ENCODE assay signal across 1 cellular context in the genomic region with DNA sequence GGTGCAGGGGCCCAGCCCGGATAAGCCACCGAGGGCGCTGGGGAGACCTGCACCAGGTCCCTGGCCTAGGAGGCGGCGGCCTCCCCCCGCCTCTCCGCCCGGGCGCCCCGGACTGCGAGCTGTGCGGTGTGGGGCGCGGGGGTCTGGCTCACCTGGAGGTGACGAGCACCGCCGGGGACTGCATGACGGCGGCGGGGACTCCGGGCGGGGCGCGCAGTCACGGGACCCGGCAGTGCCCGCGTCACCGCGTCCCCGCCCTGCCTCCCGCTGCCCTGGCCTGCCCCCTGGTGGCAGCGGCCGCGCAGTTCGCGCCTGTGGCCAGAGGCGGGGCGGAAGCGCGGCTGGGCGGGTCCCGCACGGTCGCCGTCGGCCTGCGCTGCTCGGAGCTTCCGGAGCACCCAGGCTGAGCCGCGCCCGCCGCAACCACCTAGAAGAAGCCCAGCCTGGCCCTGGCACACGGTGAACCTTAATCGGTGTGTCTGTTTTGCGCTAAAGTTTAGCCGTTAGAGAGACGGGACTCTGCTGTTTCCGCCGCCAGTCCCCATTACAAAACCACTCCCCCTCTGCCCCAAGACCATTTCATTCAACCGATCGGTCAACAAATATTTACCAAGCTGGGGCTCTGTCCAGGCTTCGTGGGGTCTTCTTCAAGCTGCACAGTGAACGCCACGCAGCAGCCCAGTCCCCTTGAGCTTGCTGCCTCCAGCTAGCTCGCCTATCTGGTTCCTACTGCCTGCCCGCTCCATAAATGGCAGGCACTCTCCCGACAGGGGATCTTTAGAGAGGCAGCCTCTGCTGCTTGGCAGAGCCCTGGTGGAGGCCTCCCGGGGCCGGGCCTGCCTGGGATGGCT.
TF ChIP-seq lines count a peak whose summit lies in the region.

A gene with protein sequence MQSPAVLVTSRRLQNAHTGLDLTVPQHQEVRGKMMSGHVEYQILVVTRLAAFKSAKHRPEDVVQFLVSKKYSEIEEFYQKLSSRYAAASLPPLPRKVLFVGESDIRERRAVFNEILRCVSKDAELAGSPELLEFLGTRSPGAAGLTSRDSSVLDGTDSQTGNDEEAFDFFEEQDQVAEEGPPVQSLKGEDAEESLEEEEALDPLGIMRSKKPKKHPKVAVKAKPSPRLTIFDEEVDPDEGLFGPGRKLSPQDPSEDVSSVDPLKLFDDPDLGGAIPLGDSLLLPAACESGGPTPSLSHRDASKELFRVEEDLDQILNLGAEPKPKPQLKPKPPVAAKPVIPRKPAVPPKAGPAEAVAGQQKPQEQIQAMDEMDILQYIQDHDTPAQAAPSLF (minus strand): TSS at position 219 of the 851 bp plus-strand sequence. CDS start 35 bp downstream, at position 184.

TF ChIP-seq in GM12878, 131 proteins besides CTCF, POLR2A, EP300 and RAD21 (continued from another document and continues in another):
- TF ChIP-seq, protein P1, sequence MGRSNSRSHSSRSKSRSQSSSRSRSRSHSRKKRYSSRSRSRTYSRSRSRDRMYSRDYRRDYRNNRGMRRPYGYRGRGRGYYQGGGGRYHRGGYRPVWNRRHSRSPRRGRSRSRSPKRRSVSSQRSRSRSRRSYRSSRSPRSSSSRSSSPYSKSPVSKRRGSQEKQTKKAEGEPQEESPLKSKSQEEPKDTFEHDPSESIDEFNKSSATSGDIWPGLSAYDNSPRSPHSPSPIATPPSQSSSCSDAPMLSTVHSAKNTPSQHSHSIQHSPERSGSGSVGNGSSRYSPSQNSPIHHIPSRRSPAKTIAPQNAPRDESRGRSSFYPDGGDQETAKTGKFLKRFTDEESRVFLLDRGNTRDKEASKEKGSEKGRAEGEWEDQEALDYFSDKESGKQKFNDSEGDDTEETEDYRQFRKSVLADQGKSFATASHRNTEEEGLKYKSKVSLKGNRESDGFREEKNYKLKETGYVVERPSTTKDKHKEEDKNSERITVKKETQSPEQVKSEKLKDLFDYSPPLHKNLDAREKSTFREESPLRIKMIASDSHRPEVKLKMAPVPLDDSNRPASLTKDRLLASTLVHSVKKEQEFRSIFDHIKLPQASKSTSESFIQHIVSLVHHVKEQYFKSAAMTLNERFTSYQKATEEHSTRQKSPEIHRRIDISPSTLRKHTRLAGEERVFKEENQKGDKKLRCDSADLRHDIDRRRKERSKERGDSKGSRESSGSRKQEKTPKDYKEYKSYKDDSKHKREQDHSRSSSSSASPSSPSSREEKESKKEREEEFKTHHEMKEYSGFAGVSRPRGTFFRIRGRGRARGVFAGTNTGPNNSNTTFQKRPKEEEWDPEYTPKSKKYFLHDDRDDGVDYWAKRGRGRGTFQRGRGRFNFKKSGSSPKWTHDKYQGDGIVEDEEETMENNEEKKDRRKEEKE (IDR thresholded peaks at IDR 0.05), result peak; percentile 68
- TF ChIP-seq, protein P2, sequence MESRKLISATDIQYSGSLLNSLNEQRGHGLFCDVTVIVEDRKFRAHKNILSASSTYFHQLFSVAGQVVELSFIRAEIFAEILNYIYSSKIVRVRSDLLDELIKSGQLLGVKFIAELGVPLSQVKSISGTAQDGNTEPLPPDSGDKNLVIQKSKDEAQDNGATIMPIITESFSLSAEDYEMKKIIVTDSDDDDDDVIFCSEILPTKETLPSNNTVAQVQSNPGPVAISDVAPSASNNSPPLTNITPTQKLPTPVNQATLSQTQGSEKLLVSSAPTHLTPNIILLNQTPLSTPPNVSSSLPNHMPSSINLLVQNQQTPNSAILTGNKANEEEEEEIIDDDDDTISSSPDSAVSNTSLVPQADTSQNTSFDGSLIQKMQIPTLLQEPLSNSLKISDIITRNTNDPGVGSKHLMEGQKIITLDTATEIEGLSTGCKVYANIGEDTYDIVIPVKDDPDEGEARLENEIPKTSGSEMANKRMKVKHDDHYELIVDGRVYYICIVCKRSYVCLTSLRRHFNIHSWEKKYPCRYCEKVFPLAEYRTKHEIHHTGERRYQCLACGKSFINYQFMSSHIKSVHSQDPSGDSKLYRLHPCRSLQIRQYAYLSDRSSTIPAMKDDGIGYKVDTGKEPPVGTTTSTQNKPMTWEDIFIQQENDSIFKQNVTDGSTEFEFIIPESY (IDR thresholded peaks at IDR 0.05), result no peak; the same call in 1 of the 2 replicates
- TF ChIP-seq CEBPB (IDR thresholded peaks at IDR 0.05; ENCODE audit: borderline replicate concordance in 1 of 2, low read depth in 2 of 2, low read length in 2 of 2) (no peak), EED (IDR thresholded peaks at IDR 0.05; ENCODE audit: low read depth) (no peak), GATAD2B (conservative IDR thresholded peaks at IDR 0.05; ENCODE audit: low read depth) (peak; percentile 96), RELA (IDR thresholded peaks at IDR 0.05; ENCODE audit: borderline replicate concordance, partially characterized antibody) (peak; percentile 76), HDAC6 (IDR thresholded peaks at IDR 0.05; ENCODE audit: unreplicated experiment) (no peak), JUNB (IDR thresholded peaks at IDR 0.05) (no peak), LARP7 (IDR thresholded peaks at IDR 0.05) (peak; percentile 98), ETV6 (conservative IDR thresholded peaks at IDR 0.05 in 1 of 2, IDR thresholded peaks at IDR 0.05 in 1 of 2; ENCODE audit: borderline replicate concordance in 1 of 2, low read depth in 1 of 2) (no peak), KDM1A (IDR thresholded peaks at IDR 0.05; ENCODE audit: borderline replicate concordance) (no peak), POLR2AphosphoS5 (IDR thresholded peaks at IDR 0.05; ENCODE audit: low read length) (peak; percentile 71; the same call in 1 of the 2 replicates), CHD1 (IDR thresholded peaks at IDR 0.05; ENCODE audit: low read depth, low read length) (no peak), TARDBP (IDR thresholded peaks at IDR 0.05; ENCODE audit: borderline replicate concordance) (no peak), SPI1 (IDR thresholded peaks at IDR 0.05; ENCODE audit: borderline replicate concordance, insufficient read depth, low read depth, low read length) (peak; percentile 40; the same call in 1 of the 2 replicates), HCFC1 (IDR thresholded peaks at IDR 0.05; ENCODE audit: low read length) (0 out of 2 replicates have a peak, but pooled peaks have one; percentile 36), NR2F1 (conservative IDR thresholded peaks at IDR 0.05) (peak; percentile 78), NR2C2 (IDR thresholded peaks at IDR 0.05; ENCODE audit: borderline replicate concordance, control insufficient read depth, insufficient read length, low read depth) (no peak), MEF2B (IDR thresholded peaks at IDR 0.05; ENCODE audit: partially characterized antibody, poor library complexity, severe bottlenecking) (no peak), BHLHE40 (IDR thresholded peaks at IDR 0.05; ENCODE audit: borderline replicate concordance in 1 of 2, low read depth in 2 of 2, low read length in 1 of 2) (peak; percentile 96 to 99), ZNF384 (IDR thresholded peaks at IDR 0.05; ENCODE audit: borderline replicate concordance, low read depth, low read length) (no peak)
- TF ChIP-seq, protein P3, sequence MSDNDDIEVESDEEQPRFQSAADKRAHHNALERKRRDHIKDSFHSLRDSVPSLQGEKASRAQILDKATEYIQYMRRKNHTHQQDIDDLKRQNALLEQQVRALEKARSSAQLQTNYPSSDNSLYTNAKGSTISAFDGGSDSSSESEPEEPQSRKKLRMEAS (IDR thresholded peaks at IDR 0.05; ENCODE audit: low read depth, low read length), result no peak; the same call in 1 of the 2 replicates
- TF ChIP-seq, protein P4, sequence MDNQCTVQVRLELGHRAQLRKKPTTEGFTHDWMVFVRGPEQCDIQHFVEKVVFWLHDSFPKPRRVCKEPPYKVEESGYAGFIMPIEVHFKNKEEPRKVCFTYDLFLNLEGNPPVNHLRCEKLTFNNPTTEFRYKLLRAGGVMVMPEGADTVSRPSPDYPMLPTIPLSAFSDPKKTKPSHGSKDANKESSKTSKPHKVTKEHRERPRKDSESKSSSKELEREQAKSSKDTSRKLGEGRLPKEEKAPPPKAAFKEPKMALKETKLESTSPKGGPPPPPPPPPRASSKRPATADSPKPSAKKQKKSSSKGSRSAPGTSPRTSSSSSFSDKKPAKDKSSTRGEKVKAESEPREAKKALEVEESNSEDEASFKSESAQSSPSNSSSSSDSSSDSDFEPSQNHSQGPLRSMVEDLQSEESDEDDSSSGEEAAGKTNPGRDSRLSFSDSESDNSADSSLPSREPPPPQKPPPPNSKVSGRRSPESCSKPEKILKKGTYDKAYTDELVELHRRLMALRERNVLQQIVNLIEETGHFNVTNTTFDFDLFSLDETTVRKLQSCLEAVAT (IDR thresholded peaks at IDR 0.05), result peak; percentile 49; the same call in 1 of the 2 replicates
- TF ChIP-seq, protein P5, sequence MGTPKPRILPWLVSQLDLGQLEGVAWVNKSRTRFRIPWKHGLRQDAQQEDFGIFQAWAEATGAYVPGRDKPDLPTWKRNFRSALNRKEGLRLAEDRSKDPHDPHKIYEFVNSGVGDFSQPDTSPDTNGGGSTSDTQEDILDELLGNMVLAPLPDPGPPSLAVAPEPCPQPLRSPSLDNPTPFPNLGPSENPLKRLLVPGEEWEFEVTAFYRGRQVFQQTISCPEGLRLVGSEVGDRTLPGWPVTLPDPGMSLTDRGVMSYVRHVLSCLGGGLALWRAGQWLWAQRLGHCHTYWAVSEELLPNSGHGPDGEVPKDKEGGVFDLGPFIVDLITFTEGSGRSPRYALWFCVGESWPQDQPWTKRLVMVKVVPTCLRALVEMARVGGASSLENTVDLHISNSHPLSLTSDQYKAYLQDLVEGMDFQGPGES (IDR thresholded peaks at IDR 0.05), result peak; percentile 56; the same call in 1 of the 2 replicates
- TF ChIP-seq, protein P6, sequence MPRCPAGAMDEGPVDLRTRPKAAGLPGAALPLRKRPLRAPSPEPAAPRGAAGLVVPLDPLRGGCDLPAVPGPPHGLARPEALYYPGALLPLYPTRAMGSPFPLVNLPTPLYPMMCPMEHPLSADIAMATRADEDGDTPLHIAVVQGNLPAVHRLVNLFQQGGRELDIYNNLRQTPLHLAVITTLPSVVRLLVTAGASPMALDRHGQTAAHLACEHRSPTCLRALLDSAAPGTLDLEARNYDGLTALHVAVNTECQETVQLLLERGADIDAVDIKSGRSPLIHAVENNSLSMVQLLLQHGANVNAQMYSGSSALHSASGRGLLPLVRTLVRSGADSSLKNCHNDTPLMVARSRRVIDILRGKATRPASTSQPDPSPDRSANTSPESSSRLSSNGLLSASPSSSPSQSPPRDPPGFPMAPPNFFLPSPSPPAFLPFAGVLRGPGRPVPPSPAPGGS (IDR thresholded peaks at IDR 0.05; ENCODE audit: borderline replicate concordance, insufficient read depth, low read depth, low read length, poor library complexity, severe bottlenecking), result no peak
- TF ChIP-seq, protein P7, sequence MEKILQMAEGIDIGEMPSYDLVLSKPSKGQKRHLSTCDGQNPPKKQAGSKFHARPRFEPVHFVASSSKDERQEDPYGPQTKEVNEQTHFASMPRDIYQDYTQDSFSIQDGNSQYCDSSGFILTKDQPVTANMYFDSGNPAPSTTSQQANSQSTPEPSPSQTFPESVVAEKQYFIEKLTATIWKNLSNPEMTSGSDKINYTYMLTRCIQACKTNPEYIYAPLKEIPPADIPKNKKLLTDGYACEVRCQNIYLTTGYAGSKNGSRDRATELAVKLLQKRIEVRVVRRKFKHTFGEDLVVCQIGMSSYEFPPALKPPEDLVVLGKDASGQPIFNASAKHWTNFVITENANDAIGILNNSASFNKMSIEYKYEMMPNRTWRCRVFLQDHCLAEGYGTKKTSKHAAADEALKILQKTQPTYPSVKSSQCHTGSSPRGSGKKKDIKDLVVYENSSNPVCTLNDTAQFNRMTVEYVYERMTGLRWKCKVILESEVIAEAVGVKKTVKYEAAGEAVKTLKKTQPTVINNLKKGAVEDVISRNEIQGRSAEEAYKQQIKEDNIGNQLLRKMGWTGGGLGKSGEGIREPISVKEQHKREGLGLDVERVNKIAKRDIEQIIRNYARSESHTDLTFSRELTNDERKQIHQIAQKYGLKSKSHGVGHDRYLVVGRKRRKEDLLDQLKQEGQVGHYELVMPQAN (conservative IDR thresholded peaks at IDR 0.05), result peak; percentile 79
- TF ChIP-seq, protein P8, sequence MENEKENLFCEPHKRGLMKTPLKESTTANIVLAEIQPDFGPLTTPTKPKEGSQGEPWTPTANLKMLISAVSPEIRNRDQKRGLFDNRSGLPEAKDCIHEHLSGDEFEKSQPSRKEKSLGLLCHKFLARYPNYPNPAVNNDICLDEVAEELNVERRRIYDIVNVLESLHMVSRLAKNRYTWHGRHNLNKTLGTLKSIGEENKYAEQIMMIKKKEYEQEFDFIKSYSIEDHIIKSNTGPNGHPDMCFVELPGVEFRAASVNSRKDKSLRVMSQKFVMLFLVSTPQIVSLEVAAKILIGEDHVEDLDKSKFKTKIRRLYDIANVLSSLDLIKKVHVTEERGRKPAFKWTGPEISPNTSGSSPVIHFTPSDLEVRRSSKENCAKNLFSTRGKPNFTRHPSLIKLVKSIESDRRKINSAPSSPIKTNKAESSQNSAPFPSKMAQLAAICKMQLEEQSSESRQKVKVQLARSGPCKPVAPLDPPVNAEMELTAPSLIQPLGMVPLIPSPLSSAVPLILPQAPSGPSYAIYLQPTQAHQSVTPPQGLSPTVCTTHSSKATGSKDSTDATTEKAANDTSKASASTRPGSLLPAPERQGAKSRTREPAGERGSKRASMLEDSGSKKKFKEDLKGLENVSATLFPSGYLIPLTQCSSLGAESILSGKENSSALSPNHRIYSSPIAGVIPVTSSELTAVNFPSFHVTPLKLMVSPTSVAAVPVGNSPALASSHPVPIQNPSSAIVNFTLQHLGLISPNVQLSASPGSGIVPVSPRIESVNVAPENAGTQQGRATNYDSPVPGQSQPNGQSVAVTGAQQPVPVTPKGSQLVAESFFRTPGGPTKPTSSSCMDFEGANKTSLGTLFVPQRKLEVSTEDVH (IDR thresholded peaks at IDR 0.05; ENCODE audit: low read depth, partially characterized antibody), result no peak
- TF ChIP-seq, protein P9, sequence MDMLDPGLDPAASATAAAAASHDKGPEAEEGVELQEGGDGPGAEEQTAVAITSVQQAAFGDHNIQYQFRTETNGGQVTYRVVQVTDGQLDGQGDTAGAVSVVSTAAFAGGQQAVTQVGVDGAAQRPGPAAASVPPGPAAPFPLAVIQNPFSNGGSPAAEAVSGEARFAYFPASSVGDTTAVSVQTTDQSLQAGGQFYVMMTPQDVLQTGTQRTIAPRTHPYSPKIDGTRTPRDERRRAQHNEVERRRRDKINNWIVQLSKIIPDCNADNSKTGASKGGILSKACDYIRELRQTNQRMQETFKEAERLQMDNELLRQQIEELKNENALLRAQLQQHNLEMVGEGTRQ (IDR thresholded peaks at IDR 0.05; ENCODE audit: borderline replicate concordance, low read depth, low read length), result peak; percentile 37
- TF ChIP-seq, protein P10, sequence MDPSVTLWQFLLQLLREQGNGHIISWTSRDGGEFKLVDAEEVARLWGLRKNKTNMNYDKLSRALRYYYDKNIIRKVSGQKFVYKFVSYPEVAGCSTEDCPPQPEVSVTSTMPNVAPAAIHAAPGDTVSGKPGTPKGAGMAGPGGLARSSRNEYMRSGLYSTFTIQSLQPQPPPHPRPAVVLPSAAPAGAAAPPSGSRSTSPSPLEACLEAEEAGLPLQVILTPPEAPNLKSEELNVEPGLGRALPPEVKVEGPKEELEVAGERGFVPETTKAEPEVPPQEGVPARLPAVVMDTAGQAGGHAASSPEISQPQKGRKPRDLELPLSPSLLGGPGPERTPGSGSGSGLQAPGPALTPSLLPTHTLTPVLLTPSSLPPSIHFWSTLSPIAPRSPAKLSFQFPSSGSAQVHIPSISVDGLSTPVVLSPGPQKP (IDR thresholded peaks at IDR 0.05; ENCODE audit: low read depth, low read length), result peak; percentile 71
- TF ChIP-seq, protein P11, sequence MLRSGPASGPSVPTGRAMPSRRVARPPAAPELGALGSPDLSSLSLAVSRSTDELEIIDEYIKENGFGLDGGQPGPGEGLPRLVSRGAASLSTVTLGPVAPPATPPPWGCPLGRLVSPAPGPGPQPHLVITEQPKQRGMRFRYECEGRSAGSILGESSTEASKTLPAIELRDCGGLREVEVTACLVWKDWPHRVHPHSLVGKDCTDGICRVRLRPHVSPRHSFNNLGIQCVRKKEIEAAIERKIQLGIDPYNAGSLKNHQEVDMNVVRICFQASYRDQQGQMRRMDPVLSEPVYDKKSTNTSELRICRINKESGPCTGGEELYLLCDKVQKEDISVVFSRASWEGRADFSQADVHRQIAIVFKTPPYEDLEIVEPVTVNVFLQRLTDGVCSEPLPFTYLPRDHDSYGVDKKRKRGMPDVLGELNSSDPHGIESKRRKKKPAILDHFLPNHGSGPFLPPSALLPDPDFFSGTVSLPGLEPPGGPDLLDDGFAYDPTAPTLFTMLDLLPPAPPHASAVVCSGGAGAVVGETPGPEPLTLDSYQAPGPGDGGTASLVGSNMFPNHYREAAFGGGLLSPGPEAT (IDR thresholded peaks at IDR 0.05; ENCODE audit: low read depth), result no peak
